ENCODE assay signal across 24 cellular contexts in genomic region chr1:53769184-53769583, GRCh38. TPM values are rescaled to one million over a fixed set of nuclear protein-coding genes. Genes with fewer than 3 reads are reported as not detected.
DNase-seq lines count a peak whose midpoint lies in the region; ATAC-seq, FAIRE-seq and TF ChIP-seq lines count a peak whose summit lies in the region.
"Had no signal": no experiment of that assay in that cellular context is flagged by ENCODE, and none has a peak within 500 bp of the region (broad histone marks: within the 10 kb centered on the region; RNA-seq: fewer than 3 reads in every experiment).

No MANE protein-coding gene starts in this region.

- no peak overlapping the region for H3K9ac ChIP-seq in HepG2 (ENCODE audit: insufficient read depth, low read depth, low read length)
- H3K9ac ChIP-seq: BLaER1 treated with 17β-estradiol and CSF1 and Interleukin-3, amounts not matched to agents 10 nM and 100 nM had no signal

- H3K4me3 ChIP-seq in HepG2 (replicated peaks in 1 of 3; ENCODE audit: insufficient read depth in 1 of 3, low read depth in 2 of 3, low read length in 3 of 3) (no peak overlapping the region), right lobe of liver (no peak overlapping the region), hepatocyte (no peak overlapping the region)
- H3K4me3 ChIP-seq: BLaER1 treated with 17β-estradiol and CSF1 and Interleukin-3, amounts not matched to agents 10 nM and 100 nM; GM12878; GM23338 had no signal

- H3K27ac ChIP-seq in HepG2 (ENCODE audit: extremely low read length, insufficient read depth, low read length) (no peak overlapping the region), right lobe of liver (no peak overlapping the region), hepatocyte (peak overlapping the region; percentile 50)
- H3K27ac ChIP-seq: 22Rv1; BLaER1 treated with 17β-estradiol and CSF1 and Interleukin-3, amounts not matched to agents 10 nM and 100 nM had no signal

- H3K4me2 ChIP-seq in HepG2 (ENCODE audit: low read depth, low read length) (no peak overlapping the region), hepatocyte (no peak overlapping the region)
- H3K4me2 ChIP-seq: BLaER1 treated with 17β-estradiol and CSF1 and Interleukin-3, amounts not matched to agents 10 nM and 100 nM; GM23338 had no signal

- H3K9me2 ChIP-seq in hepatocyte (replicated peaks; ENCODE audit: insufficient read depth) = no peaks in the 10 kb centered on the region

- H2AFZ ChIP-seq in HepG2 (ENCODE audit: low read length) (no peak overlapping the region), hepatocyte (no peak overlapping the region)
- H2AFZ ChIP-seq: GM23338 had no signal

- no peaks in the 10 kb centered on the region for H3K27me3 Mint-ChIP-seq in stimulated activated memory B cell treated with anti-CD40 and anti-IgM and Interleukin-4, amounts not matched to agents 10 μg/mL and 1 μg/mL and 100 μg/mL, for 72 hours
- H3K27me3 Mint-ChIP-seq: CD4-positive, alpha-beta T cell; CD8-positive, alpha-beta memory T cell had no signal

- peak overlapping the region; percentile 71 for H3K27ac Mint-ChIP-seq in stimulated activated effector memory CD8-positive, alpha-beta T cell treated with anti-CD3 and anti-CD28 coated beads, Interleukin-12 subunit alpha, Interleukin-12 subunit beta, amount 100 ng/mL, for 72 hours
- H3K27ac Mint-ChIP-seq in stimulated activated memory B cell treated with anti-CD40 and anti-IgM and Interleukin-4, amounts not matched to agents 10 μg/mL and 1 μg/mL and 100 μg/mL, for 72 hours = no peak overlapping the region
- H3K27ac Mint-ChIP-seq: CD4-positive, alpha-beta T cell; GM23338 had no signal

- TF ChIP-seq RAD21 in HepG2 (CRISPR knock-in tag; IDR thresholded peaks at IDR 0.05) = no peak

- in situ Hi-C loops in HepG2 (cut with HindIII; ENCODE audit: extremely low pct_ligation_motif_present, low pct_unique_long_range_greater_than_20kb) = no loop called here

- peaks cover 19% of the 10 kb centered on the region for H3K4me1 Mint-ChIP-seq in stimulated activated effector memory CD8-positive, alpha-beta T cell treated with anti-CD3 and anti-CD28 coated beads, Interleukin-12 subunit alpha, Interleukin-12 subunit beta, amount 100 ng/mL, for 72 hours
- no peaks in the 10 kb centered on the region for H3K4me1 Mint-ChIP-seq in stimulated activated memory B cell treated with anti-CD40 and anti-IgM and Interleukin-4, amounts not matched to agents 10 μg/mL and 1 μg/mL and 100 μg/mL, for 72 hours
- H3K4me1 Mint-ChIP-seq: GM23338 had no signal

- H3K27me3 ChIP-seq in HepG2 (ENCODE audit: control insufficient read depth in 1 of 2, insufficient read depth in 2 of 2, low read length in 2 of 2) = no peaks in the 10 kb centered on the region
- no peaks in the 10 kb centered on the region for H3K27me3 ChIP-seq in right lobe of liver
- H3K27me3 ChIP-seq in hepatocyte = no peaks in the 10 kb centered on the region
- H3K27me3 ChIP-seq: BE2C; BLaER1 treated with 17β-estradiol and CSF1 and Interleukin-3, amounts not matched to agents 10 nM and 100 nM had no signal

- H3K9me3 ChIP-seq in HepG2 (ENCODE audit: low read length) (no peaks in the 10 kb centered on the region), right lobe of liver (no peaks in the 10 kb centered on the region), hepatocyte (ENCODE audit: low read depth) (no peaks in the 10 kb centered on the region)
- H3K9me3 ChIP-seq: BE2C; BLaER1 treated with 17β-estradiol and CSF1 and Interleukin-3, amounts not matched to agents 10 nM and 100 nM had no signal

- DNase-seq in HepG2 (ENCODE audit: low spot score) = no peak
- no peak for DNase-seq in right lobe of liver
- no peak for DNase-seq in hepatocyte (ENCODE audit: low spot score)
- DNase-seq in stimulated activated effector memory CD8-positive, alpha-beta T cell treated with anti-CD3 and anti-CD28 coated beads, Interleukin-12 subunit alpha, Interleukin-12 subunit beta, amount 100 ng/mL, for 72 hours (ENCODE audit: low spot score in 2 of 2) = no peak
- DNase-seq in posterior cingulate gyrus = no peak
- DNase-seq: ACHN; AML-193; BE2C; CD4-positive, alpha-beta T cell; CD8-positive, alpha-beta memory T cell; DMS 273 treated with DMSO at 0.1 percent for 48 hours; DMS79; EL; GDM1; H9 had no signal

- POLR2A ChIA-PET in HepG2 (lab: Yijun Ruan, JAX) = no interaction called here

- ATAC-seq in HepG2 (no peak), right lobe of liver (no peak)
- ATAC-seq in stimulated activated effector memory CD8-positive, alpha-beta T cell treated with anti-CD3 and anti-CD28 coated beads, Interleukin-12 subunit alpha, Interleukin-12 subunit beta, amount 100 ng/mL, for 72 hours = no peak
- ATAC-seq in stimulated activated memory B cell treated with anti-CD40 and anti-IgM and Interleukin-4, amounts not matched to agents 10 μg/mL and 1 μg/mL and 100 μg/mL, for 72 hours = no peak
- ATAC-seq: GM12878, GM23338, HCT116 had no signal

- no peak for FAIRE-seq in HepG2 (lab: Jason Lieb, UNC)
- FAIRE-seq: A204.1, D721Med, GM12878 had no signal

- TF ChIP-seq EP300 in HepG2 (IDR thresholded peaks at IDR 0.05; ENCODE audit: low read depth in 2 of 2, low read length in 2 of 2) (no peak), HepG2 (CRISPR knock-in tag; IDR thresholded peaks at IDR 0.05; ENCODE audit: borderline replicate concordance) (no peak)

- 93% methylated on average over 1 of the region's 1 CpG for WGBS in HepG2 (ENCODE audit: low lambda C conversion rate)
- 100% methylated on average over 1 of the region's 1 CpG for WGBS in right lobe of liver (ENCODE audit: insufficient coverage, low coverage, low lambda C conversion rate, missing lambda C conversion rate)
- WGBS in hepatocyte (ENCODE audit: low lambda C conversion rate, missing lambda C conversion rate) = 97% methylated on average over 1 of the region's 1 CpG

- TF ChIP-seq POLR2A in HepG2 (IDR thresholded peaks at IDR 0.05; ENCODE audit: insufficient read depth in 1 of 2, low read depth in 2 of 2, low read length in 2 of 2) (no peak), right lobe of liver (IDR thresholded peaks at IDR 0.05) (no peak)

- H4K20me1 ChIP-seq in HepG2 (ENCODE audit: insufficient read depth, low read length) (no peaks in the 10 kb centered on the region; the same call in 1 of the 2 replicates), hepatocyte (ENCODE audit: insufficient read depth, poor library complexity, severe bottlenecking) (no peaks in the 10 kb centered on the region)

- H3K79me2 ChIP-seq in HepG2 (ENCODE audit: insufficient read depth, low read length) (no peaks in the 10 kb centered on the region), hepatocyte (no peaks in the 10 kb centered on the region)

- no peak for TF ChIP-seq CTCF in HepG2 (CRISPR knock-in tag; IDR thresholded peaks at IDR 0.05)
- TF ChIP-seq CTCF in right lobe of liver (IDR thresholded peaks at IDR 0.05) = no peak
- no peak for TF ChIP-seq CTCF in hepatocyte (IDR thresholded peaks at IDR 0.05; ENCODE audit: poor library complexity)

- H3K4me1 ChIP-seq in HepG2 (ENCODE audit: insufficient read depth, low read length) = no peaks in the 10 kb centered on the region
- H3K4me1 ChIP-seq in right lobe of liver = no peaks in the 10 kb centered on the region
- H3K4me1 ChIP-seq in hepatocyte (ENCODE audit: insufficient read depth) = no peaks in the 10 kb centered on the region
- H3K4me1 ChIP-seq: BE2C had no signal

- BruUV-seq in HepG2 (replicated peaks; lab: Mats Ljungman, UMichigan) = no TSS peak

- peaks cover 75% of the 10 kb centered on the region for H3K36me3 Mint-ChIP-seq in stimulated activated effector memory CD8-positive, alpha-beta T cell treated with anti-CD3 and anti-CD28 coated beads, Interleukin-12 subunit alpha, Interleukin-12 subunit beta, amount 100 ng/mL, for 72 hours
- peaks cover 56% of the 10 kb centered on the region for H3K36me3 Mint-ChIP-seq in stimulated activated memory B cell treated with anti-CD40 and anti-IgM and Interleukin-4, amounts not matched to agents 10 μg/mL and 1 μg/mL and 100 μg/mL, for 72 hours

- CTCF ChIA-PET in HepG2 (lab: Yijun Ruan, JAX; ENCODE audit: low intra/inter-chr PET ratio, low total read pairs) = no interaction called here

- H3K36me3 ChIP-seq in HepG2 (replicated peaks in 1 of 2; ENCODE audit: control insufficient read depth in 1 of 2, insufficient read depth in 2 of 2, low read length in 2 of 2) = peaks cover 11 to 48% of the 10 kb centered on the region in 2 experiments
- H3K36me3 ChIP-seq in right lobe of liver = peaks cover 0 to 4% (median 0%) of the 10 kb centered on the region in 4 donors
- H3K36me3 ChIP-seq in hepatocyte (replicated peaks; ENCODE audit: insufficient read depth, low read depth) = no peaks in the 10 kb centered on the region
- H3K36me3 ChIP-seq: BE2C had no signal

- no peaks in the 10 kb centered on the region for H3K9me3 Mint-ChIP-seq in stimulated activated effector memory CD8-positive, alpha-beta T cell treated with anti-CD3 and anti-CD28 coated beads, Interleukin-12 subunit alpha, Interleukin-12 subunit beta, amount 100 ng/mL, for 72 hours
- H3K9me3 Mint-ChIP-seq in stimulated activated memory B cell treated with anti-CD40 and anti-IgM and Interleukin-4, amounts not matched to agents 10 μg/mL and 1 μg/mL and 100 μg/mL, for 72 hours = no peaks in the 10 kb centered on the region
- H3K9me3 Mint-ChIP-seq: CD14-positive monocyte; CD4-positive, alpha-beta T cell; CD8-positive, alpha-beta memory T cell; GM23338; H9 had no signal

- H3K4me3 Mint-ChIP-seq in stimulated activated effector memory CD8-positive, alpha-beta T cell treated with anti-CD3 and anti-CD28 coated beads, Interleukin-12 subunit alpha, Interleukin-12 subunit beta, amount 100 ng/mL, for 72 hours = no peak overlapping the region
- no peak overlapping the region for H3K4me3 Mint-ChIP-seq in stimulated activated memory B cell treated with anti-CD40 and anti-IgM and Interleukin-4, amounts not matched to agents 10 μg/mL and 1 μg/mL and 100 μg/mL, for 72 hours
- H3K4me3 Mint-ChIP-seq: CD14-positive monocyte; CD4-positive, alpha-beta T cell; CD8-positive, alpha-beta memory T cell; GM23338; H9 had no signal

- intact Hi-C loops in HepG2 (cut with micrococcal nuclease; ENCODE audit: unreplicated experiment) = no loop called here
- intact Hi-C loops in right lobe of liver (cut with DNase I) = no loop called here
- intact Hi-C loops in posterior cingulate gyrus (cut with DNase I) = no loop called here

RNA-seq across cellular contexts. Expression of gene GLIS1, which starts 30.2 kb away (rescaled TPM):
- not detected in 2 replicates for total RNA-seq in HepG2 (2016; rRNA removed; fragmentation: Illumina TruSeq; extraction: Trizol)
- not detected in 2 replicates for total RNA-seq in HepG2 (2016; cell fraction: cytosol; rRNA removed; fragmentation: Illumina TruSeq; extraction: Trizol; ENCODE audit: low read depth)
- not detected in 2 replicates for total RNA-seq in HepG2 (2016; cell fraction: insoluble cytoplasmic fraction; rRNA removed; fragmentation: Illumina TruSeq; extraction: Trizol)
- not detected in 2 replicates for total RNA-seq in HepG2 (2016; cell fraction: membrane; rRNA removed; fragmentation: Illumina TruSeq; extraction: Trizol)
- total RNA-seq in HepG2 (2016; cell fraction: nucleus; rRNA removed; fragmentation: Illumina TruSeq; extraction: Trizol) = not detected in 2 replicates
- 0.03 TPM in 1 of 2 replicates, not detected in the other for polyA plus RNA-seq in HepG2 (2011; rRNA removed)
- not detected in 2 replicates for polyA plus RNA-seq in HepG2 (2011; cell fraction: cytosol; rRNA removed)
- 0.10 TPM in 1 of 2 replicates, not detected in the other for polyA plus RNA-seq in HepG2 (2011; cell fraction: nucleus; rRNA removed)
- 0.04 TPM in 1 of 2 replicates, not detected in the other for polyA plus RNA-seq in HepG2 (2012)
- polyA plus RNA-seq in HepG2 (2016; cell fraction: cytosol; fragmentation: Illumina TruSeq; extraction: Trizol; ENCODE audit: low read depth) = not detected in 2 replicates
- not detected in 2 replicates for polyA plus RNA-seq in HepG2 (2016; cell fraction: insoluble cytoplasmic fraction; fragmentation: Illumina TruSeq; extraction: Trizol; ENCODE audit: low read depth)
- polyA plus RNA-seq in HepG2 (2016; cell fraction: membrane; fragmentation: Illumina TruSeq; extraction: Trizol; ENCODE audit: low read depth) = not detected in 2 replicates
- not detected in 2 replicates for polyA plus RNA-seq in HepG2 (2016; cell fraction: nucleus; fragmentation: Illumina TruSeq; extraction: Trizol; ENCODE audit: insufficient read depth, low read depth)
- not detected in 2 replicates for polyA minus RNA-seq in HepG2 (2011; rRNA and poly(A)+ RNA removed; ENCODE audit: low replicate concordance)
- not detected in 2 replicates for polyA minus RNA-seq in HepG2 (2011; cell fraction: cytosol; rRNA and poly(A)+ RNA removed)
- not detected in 2 replicates for polyA minus RNA-seq in HepG2 (2011; cell fraction: nucleus; rRNA and poly(A)+ RNA removed)
- not detected for total RNA-seq in right lobe of liver
- total RNA-seq in hepatocyte = 0.13 and 0.32 TPM in 2 replicates
- 1.3 and 1.5 TPM in 2 replicates for polyA plus RNA-seq in hepatocyte
- total RNA-seq: CD4-positive, alpha-beta T cell; CD8-positive, alpha-beta memory T cell; GM12878 had no signal
- polyA plus RNA-seq: CD14-positive monocyte, GM12878 had no signal
